1 cellular context compared by ENCODE assay signal in genomic region chr14:101780887-101781239, GRCh38.
TF ChIP-seq lines count a peak whose summit lies in the region.

No MANE protein-coding gene starts in this region.

TF ChIP-seq in SK-N-SH treated with all-trans-retinoic acid at 6 μM for 48 hours, 23 proteins besides CTCF, POLR2A, EP300 and RAD21 (continued from another document):
- TF ChIP-seq TSHZ2 (CRISPR knock-in tag; IDR thresholded peaks at IDR 0.05) = no peak
- TF ChIP-seq GLIS3 (CRISPR knock-in tag; IDR thresholded peaks at IDR 0.05) = no peak
